In the genomic region with DNA sequence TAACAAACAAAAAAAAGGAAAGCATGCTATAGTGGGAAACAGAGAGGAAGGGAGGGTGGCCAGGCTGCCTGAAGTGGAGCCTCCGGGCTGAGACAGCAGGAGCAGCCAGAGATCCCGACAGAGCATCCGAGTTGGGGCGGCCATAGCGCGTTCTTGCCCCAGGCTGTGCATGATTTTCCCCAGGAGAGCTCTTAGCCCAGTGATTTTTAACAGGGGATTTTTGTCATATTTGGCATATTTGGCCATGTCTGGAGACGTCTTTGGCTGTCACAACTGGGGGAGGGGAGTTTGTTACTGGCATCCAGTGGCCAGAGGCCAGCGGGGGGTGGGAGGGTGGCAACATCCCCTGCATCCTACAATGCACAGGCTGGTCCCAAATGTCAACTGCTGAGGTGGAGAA, we compare ENCODE assay signal across 22 cellular contexts. TPM values are rescaled to one million over a fixed set of nuclear protein-coding genes. Genes with fewer than 3 reads are reported as not detected.
A peak's percentile ranks its signal among the peaks of the same experiment; 100 is the strongest.
DNase-seq lines count a peak whose midpoint lies in the region; ATAC-seq and TF ChIP-seq lines count a peak whose summit lies in the region.
"Had no signal": no experiment of that assay in that cellular context is flagged by ENCODE, and none has a peak within 500 bp of the region (broad histone marks: within the 10 kb centered on the region; RNA-seq: fewer than 3 reads in every experiment).

No MANE protein-coding gene starts in this region.

- peaks cover 18% of the 10 kb centered on the region for H3K4me1 ChIP-seq in suprapubic skin

- H3K4me3 Mint-ChIP-seq in osteocyte (ENCODE audit: unreplicated experiment) (peak overlapping the region; percentile 32), immature natural killer cell (no peak overlapping the region)
- H3K4me3 Mint-ChIP-seq: CD4-positive, alpha-beta memory T cell had no signal

- no peak for ATAC-seq in HG03097 (IDR thresholded peaks at IDR 0.05; ENCODE audit: low FRiP score, unreplicated experiment)

- WGBS in suprapubic skin, result 37% methylated on average over 8 of the region's 8 CpGs

- TF ChIP-seq EP300 in suprapubic skin (IDR thresholded peaks at IDR 0.05), result no peak

- peaks cover 11% of the 10 kb centered on the region for H3K9me3 ChIP-seq in suprapubic skin

- H3K27ac Mint-ChIP-seq in osteocyte (ENCODE audit: unreplicated experiment), result peak overlapping the region; percentile 18
- no peak overlapping the region for H3K27ac Mint-ChIP-seq in immature natural killer cell
- H3K27ac Mint-ChIP-seq: CD4-positive, alpha-beta memory T cell had no signal

- H3K27me3 Mint-ChIP-seq in osteocyte (ENCODE audit: unreplicated experiment), result no peaks in the 10 kb centered on the region
- peaks cover 0 to 3% (median 2%) of the 10 kb centered on the region in 3 donors for H3K27me3 Mint-ChIP-seq in immature natural killer cell (ENCODE audit: low read depth in 3 of 3)
- H3K27me3 Mint-ChIP-seq: CD4-positive, alpha-beta memory T cell had no signal

- H3K27ac ChIP-seq in suprapubic skin, result no peak overlapping the region
- H3K27ac ChIP-seq: BLaER1 treated with 17β-estradiol and CSF1 and Interleukin-3, amounts not matched to agents 10 nM and 100 nM; Peyer's patch had no signal

- H3K9me3 Mint-ChIP-seq in osteocyte (ENCODE audit: unreplicated experiment) (no peaks in the 10 kb centered on the region), immature natural killer cell (peaks cover 0 to 9% (median 4%) of the 10 kb centered on the region in 6 donors)

- DNase-seq in EL, result peak; percentile 51
- DNase-seq in choroid plexus epithelial cell (ENCODE audit: low read depth), result peak; percentile 38
- DNase-seq in osteocyte (ENCODE audit: extremely low spot score, unreplicated experiment), result no peak
- DNase-seq in ecto neural progenitor cell (ENCODE audit: low spot score), result no peak
- no peak for DNase-seq in suprapubic skin (ENCODE audit: low spot score in 2 of 2)
- no peak for DNase-seq in immature natural killer cell
- DNase-seq: ACHN; CD4-positive, alpha-beta memory T cell; DMS153; GF-D8; GOT3; HCEC 1CT; Karpas-422; MV-4-11; NCI-H1105 treated with DMSO at 0.1 percent for 48 hours; NCI-H2081; NCI-H2171 treated with DMSO at 0.1 percent for 48 hours; NCI-H524 treated with DMSO at 0.1 percent for 48 hours; Peyer's patch had no signal

- H3K4me3 ChIP-seq in choroid plexus epithelial cell (ENCODE audit: low read depth, low read length) (no peak overlapping the region), suprapubic skin (no peak overlapping the region)
- H3K4me3 ChIP-seq: BLaER1 treated with 17β-estradiol and CSF1 and Interleukin-3, amounts not matched to agents 10 nM and 100 nM; Peyer's patch had no signal

- H3K36me3 Mint-ChIP-seq in osteocyte (ENCODE audit: unreplicated experiment), result peaks cover 8% of the 10 kb centered on the region
- peaks cover 7 to 13% (median 12%) of the 10 kb centered on the region in 3 donors for H3K36me3 Mint-ChIP-seq in immature natural killer cell

- no peaks in the 10 kb centered on the region for H3K27me3 ChIP-seq in suprapubic skin
- H3K27me3 ChIP-seq: BLaER1 treated with 17β-estradiol and CSF1 and Interleukin-3, amounts not matched to agents 10 nM and 100 nM; Peyer's patch had no signal

- TF ChIP-seq POLR2A in suprapubic skin (IDR thresholded peaks at IDR 0.05), result no peak

- TF ChIP-seq CTCF in choroid plexus epithelial cell (conservative IDR thresholded peaks at IDR 0.05; ENCODE audit: low read depth, low read length) (no peak), osteocyte (IDR thresholded peaks at IDR 0.05) (no peak), suprapubic skin (IDR thresholded peaks at IDR 0.05) (no peak)

- H3K36me3 ChIP-seq in suprapubic skin, result peaks cover 22% of the 10 kb centered on the region

- H3K4me1 Mint-ChIP-seq in osteocyte (ENCODE audit: unreplicated experiment) (peaks cover 37% of the 10 kb centered on the region), immature natural killer cell (no peaks in the 10 kb centered on the region)

RNA-seq across cellular contexts. Expression of a gene that starts 23.6 kb away (rescaled TPM):
- total RNA-seq in osteocyte (not detected in 2 replicates), suprapubic skin (1 to 10 TPM; 2.6 to 6.5 (median 4.1) TPM)
- polyA plus RNA-seq in immature natural killer cell, result not detected
- total RNA-seq: CD4-positive, alpha-beta memory T cell; OCI-LY7 had no signal
- polyA plus RNA-seq: CD4-positive, alpha-beta memory T cell had no signal

Comparison
In these comparisons a context has a peak if more than half of its experiments do, and no peak if none do; other contexts are left out.
1. DNase-seq: peak in EL (single experiment) and choroid plexus epithelial cell (single experiment); none in osteocyte (single experiment), ecto neural progenitor cell (single experiment), suprapubic skin (0 of 2) and immature natural killer cell (0 of 3).